17 cellular contexts compared by ENCODE assay signal in genomic region chr5:72076901-72077300, GRCh38. TPM values are rescaled to one million over a fixed set of nuclear protein-coding genes. Genes with fewer than 3 reads are reported as not detected.
DNase-seq lines count a peak whose midpoint lies in the region; ATAC-seq, FAIRE-seq and TF ChIP-seq lines count a peak whose summit lies in the region.
"Had no signal": no experiment of that assay in that cellular context is flagged by ENCODE, and none has a peak within 500 bp of the region (broad histone marks: within the 10 kb centered on the region; RNA-seq: fewer than 3 reads in every experiment).

No MANE protein-coding gene starts in this region.

- TF ChIP-seq RAD21 in A549 (conservative IDR thresholded peaks at IDR 0.05 in 1 of 2, IDR thresholded peaks at IDR 0.05 in 1 of 2) (no peak), H1 (IDR thresholded peaks at IDR 0.05 in 1 of 2, conservative IDR thresholded peaks at IDR 0.05 in 1 of 2; ENCODE audit: low read depth in 2 of 2, low read length in 2 of 2) (no peak)

- H3K4ac ChIP-seq in H1 (replicated peaks; ENCODE audit: insufficient read length, low read depth, low read length) (no peak overlapping the region), neuronal stem cell (ENCODE audit: low read length) (no peak overlapping the region)

- H3K23me2 ChIP-seq in H1 (ENCODE audit: low read depth, low read length) = no peaks in the 10 kb centered on the region

- H3K9me3 Mint-ChIP-seq in GM23338 = no peaks in the 10 kb centered on the region
- H3K9me3 Mint-ChIP-seq: CD4-positive, alpha-beta T cell; H9; IgD-negative memory B cell had no signal

- TF ChIP-seq POLR2A in A549 (IDR thresholded peaks at IDR 0.05; ENCODE audit: low read length) (no peak), H1 (IDR thresholded peaks at IDR 0.05; ENCODE audit: control extremely low read depth in 1 of 2, low read depth in 2 of 2, low read length in 2 of 2) (no peak)

- no peak for FAIRE-seq in A549 (lab: Jason Lieb, UNC)
- no peak for FAIRE-seq in H1 (lab: Jason Lieb, UNC)
- FAIRE-seq: A204.1, D721Med, G401.6, HepG2 had no signal

- H4K20me1 ChIP-seq in GM23338 (replicated peaks; ENCODE audit: insufficient read depth) (no peaks in the 10 kb centered on the region), H1 (replicated peaks in 1 of 2; ENCODE audit: control insufficient read depth in 1 of 2, insufficient read depth in 2 of 2, low read length in 2 of 2) (no peaks in the 10 kb centered on the region)

- H3K4me1 ChIP-seq in A549 = peaks cover 22% of the 10 kb centered on the region
- peaks cover 13% of the 10 kb centered on the region for H3K4me1 ChIP-seq in GM23338 (ENCODE audit: insufficient read depth)
- H3K4me1 ChIP-seq in H1 (replicated peaks in 1 of 4; ENCODE audit: control insufficient read depth in 3 of 4, insufficient read depth in 4 of 4, low read length in 3 of 4) = peaks cover 0 to 2% (median under 1%) of the 10 kb centered on the region in 4 experiments; a peak in 2 of 7 replicates
- H3K4me1 ChIP-seq in neuronal stem cell (ENCODE audit: control insufficient read depth in 2 of 2, insufficient read depth in 1 of 2, low read depth in 1 of 2, low read length in 2 of 2) = peaks cover 7 to 24% of the 10 kb centered on the region in 2 donors
- H3K4me1 ChIP-seq in right cardiac atrium (ENCODE audit: control insufficient read depth, insufficient read depth, low read length) = no peaks in the 10 kb centered on the region
- H3K4me1 ChIP-seq: Caco-2 had no signal

- intact Hi-C loops in right cardiac atrium (cut with DNase I) = no loop called here

- H3K4me3 ChIP-seq in A549 (no peak overlapping the region), GM23338 (no peak overlapping the region), H1 (ENCODE audit: extremely low read depth in 1 of 4, insufficient read depth in 2 of 4, low read depth in 3 of 4, low read length in 4 of 4) (no peak overlapping the region), neuronal stem cell (ENCODE audit: low read length in 2 of 2) (no peak overlapping the region), right cardiac atrium (ENCODE audit: low read length) (no peak overlapping the region)
- H3K4me3 ChIP-seq: GM23248 had no signal

- H3K9ac ChIP-seq in H1 (replicated peaks in 1 of 4; ENCODE audit: extremely low read depth in 1 of 4, low read depth in 3 of 4, low read length in 3 of 4) (no peak overlapping the region), neuronal stem cell (ENCODE audit: low read depth, low read length, poor library complexity) (no peak overlapping the region)
- H3K9ac ChIP-seq: GM23248 had no signal

- H3K4me1 Mint-ChIP-seq in GM23338 = peaks cover 19% of the 10 kb centered on the region

- H3K4me3 Mint-ChIP-seq in GM23338 = no peak overlapping the region
- H3K4me3 Mint-ChIP-seq: CD4-positive, alpha-beta T cell; H9; IgD-negative memory B cell had no signal

- H3K27ac Mint-ChIP-seq in GM23338 = no peak overlapping the region
- H3K27ac Mint-ChIP-seq: CD4-positive, alpha-beta T cell; IgD-negative memory B cell had no signal

- H3K18ac ChIP-seq in H1 (ENCODE audit: extremely low read depth, low read length) (no peak overlapping the region), neuronal stem cell (ENCODE audit: low read length) (no peak overlapping the region)

- H4K8ac ChIP-seq in H1 (ENCODE audit: extremely low read depth, insufficient read depth, low read length) = no peak overlapping the region
- H4K8ac ChIP-seq in neuronal stem cell (ENCODE audit: low read depth, low read length) = no peak overlapping the region

- no peaks in the 10 kb centered on the region for H3K79me1 ChIP-seq in H1 (ENCODE audit: low read depth, low read length)
- H3K79me1 ChIP-seq in neuronal stem cell (ENCODE audit: low read depth, low read length) = no peaks in the 10 kb centered on the region

- no peaks in the 10 kb centered on the region for H3K79me2 ChIP-seq in GM23338 (replicated peaks; ENCODE audit: insufficient read depth)
- no peaks in the 10 kb centered on the region for H3K79me2 ChIP-seq in H1 (ENCODE audit: control insufficient read depth in 1 of 2, insufficient read depth in 2 of 2, low read length in 2 of 2)

- H4K91ac ChIP-seq in H1 (replicated peaks; ENCODE audit: insufficient read length, low read length) (no peak overlapping the region), neuronal stem cell (ENCODE audit: low read depth, low read length, poor library complexity) (no peak overlapping the region)

- H3K4me2 ChIP-seq in A549 (peak overlapping the region; percentile 27; the same call in 2 of the 3 replicates), GM23338 (no peak overlapping the region), H1 (ENCODE audit: insufficient read depth in 1 of 2, low read depth in 2 of 2, low read length in 2 of 2) (no peak overlapping the region), neuronal stem cell (ENCODE audit: insufficient read depth, low read length, poor library complexity, severe bottlenecking) (no peak overlapping the region)

- H3K27me3 ChIP-seq in GM23338 (ENCODE audit: insufficient read depth) (no peaks in the 10 kb centered on the region), H1 (replicated peaks in 1 of 4; ENCODE audit: control insufficient read depth in 3 of 4, extremely low read depth in 1 of 4, insufficient read depth in 3 of 4, low read length in 3 of 4) (no peaks in the 10 kb centered on the region), neuronal stem cell (ENCODE audit: control insufficient read depth in 3 of 3, insufficient read depth in 3 of 3, low read depth in 1 of 3, low read length in 3 of 3) (no peaks in the 10 kb centered on the region), right cardiac atrium (ENCODE audit: control insufficient read depth, insufficient read depth) (no peaks in the 10 kb centered on the region)

- H2BK5ac ChIP-seq in H1 (ENCODE audit: low read depth, low read length) = no peak overlapping the region
- H2BK5ac ChIP-seq in neuronal stem cell (ENCODE audit: low read length) = no peak overlapping the region

- DNase-seq in A549 (ENCODE audit: low read depth in 1 of 2, low spot score in 1 of 2) (no peak), GM23338 (ENCODE audit: low spot score) (no peak), H1 (ENCODE audit: low read depth in 1 of 2, low spot score in 2 of 2) (no peak), neuronal stem cell (ENCODE audit: low spot score) (no peak), right cardiac atrium (no peak), GOT3 (lab: John Stamatoyannopoulos, UW) (no peak)
- DNase-seq: AML-193; Caco-2; CD4-positive, alpha-beta T cell; GM23248; H9 had no signal

- no peaks in the 10 kb centered on the region for H3K9me3 ChIP-seq in A549
- H3K9me3 ChIP-seq in H1 (ENCODE audit: insufficient read depth in 2 of 2, low read depth in 1 of 2, low read length in 1 of 2) = no peaks in the 10 kb centered on the region
- H3K9me3 ChIP-seq in neuronal stem cell (replicated peaks in 1 of 2; ENCODE audit: control insufficient read depth in 2 of 2, insufficient read depth in 1 of 2, low read depth in 1 of 2, low read length in 2 of 2) = no peaks in the 10 kb centered on the region
- no peaks in the 10 kb centered on the region for H3K9me3 ChIP-seq in right cardiac atrium (ENCODE audit: control insufficient read depth, low read length)
- H3K9me3 ChIP-seq: Caco-2 had no signal

- H2BK120ac ChIP-seq in H1 (replicated peaks; ENCODE audit: low read depth, low read length) (no peak overlapping the region), neuronal stem cell (ENCODE audit: low read depth, low read length) (no peak overlapping the region)

- no peak overlapping the region for H3K23ac ChIP-seq in H1 (ENCODE audit: insufficient read length)
- no peak overlapping the region for H3K23ac ChIP-seq in neuronal stem cell (ENCODE audit: low read depth, low read length, poor library complexity)

- H3K27me3 Mint-ChIP-seq in GM23338 (ENCODE audit: insufficient read depth, low read depth, poor library complexity) = peaks cover 6% of the 10 kb centered on the region

- H2BK12ac ChIP-seq in H1 (ENCODE audit: low read depth, low read length) = no peak overlapping the region
- no peak overlapping the region for H2BK12ac ChIP-seq in neuronal stem cell (ENCODE audit: low read length)

- H3K36me3 Mint-ChIP-seq in GM23338 (ENCODE audit: low read depth) = no peaks in the 10 kb centered on the region
- H3K36me3 Mint-ChIP-seq: IgD-negative memory B cell had no signal

- TF ChIP-seq CTCF in A549 (IDR thresholded peaks at IDR 0.05) (no peak), GM23338 (conservative IDR thresholded peaks at IDR 0.05; ENCODE audit: low read depth in 2 of 2) (no peak), H1 (IDR thresholded peaks at IDR 0.05; ENCODE audit: control extremely low read depth in 1 of 3, insufficient read depth in 1 of 3, low read depth in 1 of 3, low read length in 3 of 3) (no peak)

- CTCF ChIA-PET in A549 (lab: Yijun Ruan, JAX) = no interaction called here
- CTCF ChIA-PET in H1 (lab: Charles Lee; ENCODE audit: partially characterized antibody) = interaction anchor here (1.0 to 2.4 kb wide), 3 partner anchors 9 to 22 kb away, joined by 3 to 6 read pairs (median 5); no protein-coding TSS in a partner anchor

- H3K27ac ChIP-seq in A549 (peak overlapping the region in 1 of 2 experiments; percentile 48; a peak in 3 of 6 replicates), GM23338 (ENCODE audit: low read depth) (no peak overlapping the region), H1 (ENCODE audit: low read depth, low read length) (no peak overlapping the region), neuronal stem cell (replicated peaks; ENCODE audit: low read length) (no peak overlapping the region), right cardiac atrium (ENCODE audit: low read length) (no peak overlapping the region)
- H3K27ac ChIP-seq: C4-2B, GM23248 had no signal

- H2BK20ac ChIP-seq in H1 (ENCODE audit: low read length) = no peak overlapping the region

- no peaks in the 10 kb centered on the region for H3K36me3 ChIP-seq in GM23338 (ENCODE audit: insufficient read depth)
- no peaks in the 10 kb centered on the region for H3K36me3 ChIP-seq in H1 (ENCODE audit: control insufficient read depth in 2 of 4, insufficient read depth in 4 of 4, low read length in 3 of 4)
- H3K36me3 ChIP-seq in neuronal stem cell (replicated peaks in 1 of 2; ENCODE audit: control insufficient read depth in 2 of 2, insufficient read depth in 2 of 2, low read length in 2 of 2) = no peaks in the 10 kb centered on the region

- ATAC-seq in A549 = no peak
- ATAC-seq in GM23338 = no peak
- no peak for ATAC-seq in right cardiac atrium
- ATAC-seq: HepG2 had no signal

- H4K5ac ChIP-seq in H1 (ENCODE audit: insufficient read length, low read depth, low read length) = no peak overlapping the region

- H3K14ac ChIP-seq in H1 (ENCODE audit: insufficient read length) (no peak overlapping the region), neuronal stem cell (ENCODE audit: low read length) (no peak overlapping the region)

- no peak overlapping the region for H2AK5ac ChIP-seq in H1 (ENCODE audit: low read depth, low read length)
- H2AK5ac ChIP-seq in neuronal stem cell (ENCODE audit: low read depth, low read length) = no peak overlapping the region

- H2BK15ac ChIP-seq in H1 (ENCODE audit: low read length) (no peak overlapping the region), neuronal stem cell (ENCODE audit: low read length) (no peak overlapping the region)

- POLR2A ChIA-PET in A549 (lab: Yijun Ruan, JAX) = no interaction called here
- POLR2A ChIA-PET in H1 (lab: Charles Lee; ENCODE audit: partially characterized antibody) = interaction anchor here (1.9 to 2.2 kb wide), 2 partner anchors 11 to 31 kb away, joined by 4 to 8 read pairs; partner anchors contain the start of gene MAP1B

- no peak overlapping the region for H3K56ac ChIP-seq in H1 (replicated peaks; ENCODE audit: insufficient read length, low read depth, low read length)

- TF ChIP-seq EP300 in A549 (IDR thresholded peaks at IDR 0.05) (no peak), H1 (IDR thresholded peaks at IDR 0.05; ENCODE audit: borderline replicate concordance in 1 of 2, low read depth in 2 of 2, low read length in 2 of 2) (no peak)

- H2AFZ ChIP-seq in GM23338 (peak overlapping the region; percentile 94; the same call in 1 of the 2 replicates), H1 (ENCODE audit: low read length) (peak overlapping the region; percentile 56; the same call in 1 of the 2 replicates), neuronal stem cell (ENCODE audit: low read length) (peak overlapping the region; percentile 3)
- H2AFZ ChIP-seq: GM23248 had no signal

- H3F3A ChIP-seq in GM23338 (replicated peaks; ENCODE audit: low read depth) = no peaks in the 10 kb centered on the region

- WGBS in A549 (ENCODE audit: missing lambda C conversion rate) = 46% methylated on average over 2 of the region's 2 CpGs
- 76% methylated on average over 2 of the region's 2 CpGs; no CpG with 5 or more reads in 1 of the 2 experiments for WGBS in H1 (ENCODE audit: extremely low coverage in 1 of 2, insufficient coverage in 1 of 2, insufficient read length in 1 of 2, insufficient replicate concordance in 2 of 2, low coverage in 1 of 2, low lambda C conversion rate in 2 of 2, missing lambda C conversion rate in 1 of 2), 2 experiments
- WGBS in neuronal stem cell (ENCODE audit: extremely low coverage in 2 of 2, insufficient read length in 2 of 2, insufficient replicate concordance in 1 of 2), 2 donors = no CpG with 5 or more reads among the region's 2 CpGs
- WGBS in right cardiac atrium = 64% methylated on average over 2 of the region's 2 CpGs

- peaks cover 11% of the 10 kb centered on the region for H3K9me2 ChIP-seq in GM23338 (ENCODE audit: insufficient read depth)

RNA-seq across cellular contexts. Expression of gene MAP1B, which starts 30.4 kb away (rescaled TPM):
- 73.0 and 93.0 TPM in 2 replicates for polyA plus RNA-seq in A549 (2011; rRNA removed)
- 16.2 and 17.0 TPM in 2 replicates for polyA plus RNA-seq in A549 (2012; cell fraction: cytosol; rRNA removed)
- 53.5 and 54.6 TPM in 2 replicates for polyA plus RNA-seq in A549 (2012; cell fraction: nucleus; rRNA removed)
- polyA plus RNA-seq in A549 (2017; fragmentation: RNase III; extraction: RNeasy Plus Mini Kit Qiagen cat#74134 plus additional on column Dnase treatment) = 37.1 to 49.1 TPM (median 40.2 TPM) in 3 replicates
- 191 and 227 TPM in 2 replicates for polyA minus RNA-seq in A549 (2011; rRNA and poly(A)+ RNA removed)
- 111 and 263 TPM in 2 replicates for total RNA-seq in GM23338 (2014; rRNA removed; shearing (Covaris generic))
- 114 and 148 TPM in 2 replicates for polyA plus RNA-seq in GM23338 (2016; fragmentation: Nextera tagmentation; extraction: Ambion mirVana)
- 120 TPM in 2 replicates for total RNA-seq in H1 (2021; fragmentation: NEBNext Ultra II Directional; extraction: Animal tissue kit (Norgen Biotek cat#: 25700))
- polyA plus RNA-seq in H1 (2011; rRNA removed) = 24.5 and 70.4 TPM in 2 replicates
- polyA plus RNA-seq in H1 (2011; cell fraction: cytosol; rRNA removed) = 20.4 TPM
- 63.1 TPM for polyA plus RNA-seq in H1 (2011; cell fraction: nucleus; rRNA removed)
- 23.2 to 37.8 TPM (median 31.7 TPM) in 4 replicates for polyA plus RNA-seq in H1 (2012, experiment 1 of 2)
- polyA plus RNA-seq in H1 (2012, experiment 2 of 2) = 2.3 TPM
- 30.3 TPM for polyA plus RNA-seq in H1 (2013, experiment 1 of 2)
- polyA plus RNA-seq in H1 (2013, experiment 2 of 2) = 27.6 TPM
- polyA minus RNA-seq in H1 (2011; rRNA and poly(A)+ RNA removed) = 71.2 and 113 TPM in 2 replicates
- 46.2 TPM for polyA minus RNA-seq in H1 (2011; cell fraction: cytosol; rRNA and poly(A)+ RNA removed)
- polyA minus RNA-seq in H1 (2011; cell fraction: nucleus; rRNA and poly(A)+ RNA removed) = 150 TPM
- polyA plus RNA-seq in neuronal stem cell (2013, experiment 1 of 2) = 46.3 TPM
- 51.7 TPM for polyA plus RNA-seq in neuronal stem cell (2013, experiment 2 of 2)
- total RNA-seq in right cardiac atrium = 100 to 1,000 TPM in 2 of 4 donors, 10 to 100 TPM in 2; 89.9 to 196 (median 130) TPM
- 19.7 TPM for polyA plus RNA-seq in right cardiac atrium

Comparison
In these comparisons a context has a peak if more than half of its experiments do, and no peak if none do; other contexts are left out.
1. H2AFZ ChIP-seq: peak in every context shown above with its lines; median percentile 94 in GM23338; 56 in H1; 3 in neuronal stem cell.